8 cellular contexts compared by ENCODE assay signal in genomic region chr5:178940569-178941360, GRCh38. TPM values are rescaled to one million over a fixed set of nuclear protein-coding genes. Genes with fewer than 3 reads are reported as not detected.
DNase-seq lines count a peak whose midpoint lies in the region; ATAC-seq and TF ChIP-seq lines count a peak whose summit lies in the region.

Gene ZNF454 (plus strand): TSS chr5:178941198. CDS start chr5:178942792, 1,594 bp downstream.

- DNase-seq in head of caudate nucleus: peak; percentile 93 to 99 (median 96)
- peak; percentile 99 for DNase-seq in osteoblast (ENCODE audit: insufficient read length, low spot score, missing footprints)
- no peak for DNase-seq in NCI-H2029 (lab: John Stamatoyannopoulos, UW)

- H3K27ac ChIP-seq in BLaER1 (no peak within 1 kb of the TSS), osteoblast (ENCODE audit: low read depth, low read length) (peak within 1 kb of the TSS; percentile 41)

- H3K4me3 ChIP-seq in BLaER1 (peak within 1 kb of the TSS; percentile 18; the same call in 1 of the 2 replicates), WI38 (ENCODE audit: low read depth, low read length) (peak within 1 kb of the TSS; percentile 24; the same call in 1 of the 2 replicates), osteoblast (ENCODE audit: insufficient read depth, low read length) (peak within 1 kb of the TSS; percentile 75)

- H3K4me1 ChIP-seq in BLaER1 (no peaks in the 10 kb centered on the region), osteoblast (ENCODE audit: insufficient read depth, low read length) (no peaks in the 10 kb centered on the region)

- no peak for ATAC-seq in GM21367 (IDR thresholded peaks at IDR 0.05; ENCODE audit: unreplicated experiment)
- ATAC-seq in GM21381 (IDR thresholded peaks at IDR 0.05; ENCODE audit: unreplicated experiment): no peak
- ATAC-seq in HG03196 (IDR thresholded peaks at IDR 0.05; ENCODE audit: unreplicated experiment): no peak

- no peak within 1 kb of the TSS for H3K9ac ChIP-seq in BLaER1

- intact Hi-C loops in head of caudate nucleus (cut with DNase I): loop anchor here (2.0 to 10.0 kb wide), 3 partner anchors 44 to 124 kb away; partner anchors contain the start of genes ZNF354C and ZNF879

- H3K36me3 ChIP-seq in BLaER1 (peaks cover 14% of the 10 kb centered on the region; the same call in 1 of the 2 replicates), osteoblast (ENCODE audit: insufficient read depth, low read length) (no peaks in the 10 kb centered on the region)

- H3K4me2 ChIP-seq in BLaER1 (no peak within 1 kb of the TSS), osteoblast (ENCODE audit: insufficient read depth, low read length) (peak within 1 kb of the TSS; percentile 74)

- H3K27me3 ChIP-seq in BLaER1 (no peaks in the 10 kb centered on the region), osteoblast (ENCODE audit: insufficient read depth, low read length) (no peaks in the 10 kb centered on the region)

- H4K20me1 ChIP-seq in BLaER1 (no peaks in the 10 kb centered on the region), osteoblast (ENCODE audit: insufficient read depth, low read length) (no peaks in the 10 kb centered on the region)

- H3K9me3 ChIP-seq in BLaER1 (peaks cover 100% of the 10 kb centered on the region), osteoblast (ENCODE audit: low read depth, low read length) (peaks cover 11% of the 10 kb centered on the region)

- TF ChIP-seq CTCF in WI38 (IDR thresholded peaks at IDR 0.05; ENCODE audit: low read depth, low read length) (no peak), osteoblast (IDR thresholded peaks at IDR 0.05; ENCODE audit: extremely low read depth, low read depth, low read length) (no peak)

- peak within 1 kb of the TSS; percentile 91 for H2AFZ ChIP-seq in osteoblast (ENCODE audit: low read length)

- H3K79me2 ChIP-seq in osteoblast (ENCODE audit: insufficient read depth, low read length): no peaks in the 10 kb centered on the region

RNA-seq across cellular contexts. Expression of gene ZNF454, which starts in this region (rescaled TPM):
- 2.5 and 3.8 TPM in 2 replicates for total RNA-seq in osteoblast

Comparison
In these comparisons a context has a peak if more than half of its experiments do, and no peak if none do; other contexts are left out.
1. H3K4me3 ChIP-seq: peak in every context shown above with its lines; median percentile 75 in osteoblast; 24 in WI38; 18 in BLaER1.